24 cellular contexts compared by ENCODE assay signal in the genomic region with DNA sequence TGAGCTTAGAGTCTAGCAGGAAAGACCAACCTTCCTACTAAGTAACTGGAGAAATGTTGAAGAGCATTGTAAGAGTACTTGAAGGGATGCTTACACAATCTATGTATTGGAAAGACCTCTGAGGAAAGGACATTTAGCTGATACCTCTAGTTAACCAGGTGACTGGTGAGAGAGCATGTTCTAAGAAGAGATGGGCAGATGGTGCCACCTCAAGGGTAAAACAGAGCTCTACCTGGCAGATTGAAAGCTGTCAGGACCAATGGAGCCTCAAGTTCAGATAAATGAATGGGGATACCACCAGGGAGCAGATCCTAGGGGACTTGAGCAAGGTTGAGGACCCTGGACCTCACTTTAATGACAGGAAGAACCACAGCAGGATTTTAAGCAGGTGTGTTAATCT.
"Had no signal": no experiment of that assay in that cellular context is flagged by ENCODE, and none has a peak within 500 bp of the region (broad histone marks: within the 10 kb centered on the region; RNA-seq: fewer than 3 reads in every experiment).

No MANE protein-coding gene starts in this region.

- H3K27ac ChIP-seq: colonic mucosa, neural progenitor cell, thyroid gland had no signal

- H3K27me3 Mint-ChIP-seq: brain had no signal

- H3K27me3 ChIP-seq: colonic mucosa, neural progenitor cell, thyroid gland had no signal

- FAIRE-seq: islet of Langerhans, urothelium cell line had no signal

- H3K4me3 Mint-ChIP-seq: activated CD4-positive, alpha-beta memory T cell treated with anti-CD3 and anti-CD28 coated beads, Interleukin-2, amount 10 ng/mL, durations not matched to agents 7 days and 5 days; activated CD8-positive, alpha-beta memory T cell treated with anti-CD3 and anti-CD28 coated beads, Interleukin-2, amount 10 ng/mL, durations not matched to agents 7 days and 5 days; activated naive CD4-positive, alpha-beta T cell treated with anti-CD3 and anti-CD28 coated beads, Interleukin-2, amount 10 ng/mL, durations not matched to agents 7 days and 5 days; activated naive CD8-positive, alpha-beta T cell treated with anti-CD3 and anti-CD28 coated beads, Interleukin-2, amount 50 U/mL, for 24 hours; brain; neural progenitor cell had no signal

- H3K4me3 ChIP-seq: colonic mucosa, neural progenitor cell, thyroid gland had no signal

- H3K9me3 ChIP-seq: colonic mucosa, thyroid gland had no signal

- H3K4me1 ChIP-seq: colonic mucosa, neural progenitor cell, thyroid gland had no signal

- DNase-seq: activated CD4-positive, alpha-beta memory T cell treated with anti-CD3 and anti-CD28 coated beads, Interleukin-2, amount 10 ng/mL, durations not matched to agents 7 days and 5 days; activated CD4-positive, alpha-beta T cell treated with anti-CD3 and anti-CD28 coated beads for 48 hours; activated CD4-positive, CD25-positive, alpha-beta regulatory T cell; activated CD8-positive, alpha-beta memory T cell treated with anti-CD3 and anti-CD28 coated beads, Interleukin-2, amount 10 ng/mL, durations not matched to agents 7 days and 5 days; activated naive CD4-positive, alpha-beta T cell treated with anti-CD3 and anti-CD28 coated beads, Interleukin-2, amount 10 ng/mL, durations not matched to agents 7 days and 5 days; activated naive CD8-positive, alpha-beta T cell treated with anti-CD3 and anti-CD28 coated beads, Interleukin-2, amount 50 U/mL, for 24 hours; anterior cingulate cortex; central memory CD4-positive, alpha-beta T cell; colonic mucosa; foreskin melanocyte; glutamatergic neuron; hippocampal formation; left cardiac atrium; mammary epithelial cell; stimulated activated CD4-positive, alpha-beta T cell treated with anti-CD3 and anti-CD28 coated beads, Interleukin-2, amount 100 ng/mL, for 24 hours; stimulated activated naive CD4-positive, alpha-beta T cell treated with Interleukin-2 at 50 U/mL for 16 hours; T-helper 9 cell; thyroid gland had no signal

- H3K36me3 ChIP-seq: colonic mucosa, neural progenitor cell, thyroid gland had no signal

- H3K9ac ChIP-seq: neural progenitor cell had no signal

- H2AFZ ChIP-seq: neural progenitor cell had no signal

- H3K27ac Mint-ChIP-seq: activated CD4-positive, alpha-beta memory T cell treated with anti-CD3 and anti-CD28 coated beads, Interleukin-2, amount 10 ng/mL, durations not matched to agents 7 days and 5 days; activated CD8-positive, alpha-beta memory T cell treated with anti-CD3 and anti-CD28 coated beads, Interleukin-2, amount 10 ng/mL, durations not matched to agents 7 days and 5 days; activated naive CD4-positive, alpha-beta T cell treated with anti-CD3 and anti-CD28 coated beads, Interleukin-2, amount 10 ng/mL, durations not matched to agents 7 days and 5 days; activated naive CD8-positive, alpha-beta T cell treated with anti-CD3 and anti-CD28 coated beads, Interleukin-2, amount 50 U/mL, for 24 hours; activated T-helper 2 cell treated with anti-CD3 and anti-CD28 coated beads, Interferon-gamma antibody, Interleukin-2, Interleukin-4, amounts not matched to agents 10 μg/mL and 5 μg/mL and 100 μg/mL, durations not matched to agents 14 hours and 24 hours and 36 hours; brain; neural progenitor cell; progenitor cell of endocrine pancreas had no signal

- ATAC-seq: activated CD8-positive, alpha-beta memory T cell treated with anti-CD3 and anti-CD28 coated beads, Interleukin-2, amount 10 ng/mL, durations not matched to agents 7 days and 5 days; activated naive CD8-positive, alpha-beta T cell treated with anti-CD3 and anti-CD28 coated beads, Interleukin-2, amount 50 U/mL, for 24 hours; left cardiac atrium had no signal

- H3K36me3 Mint-ChIP-seq: activated CD8-positive, alpha-beta memory T cell treated with anti-CD3 and anti-CD28 coated beads, Interleukin-2, amount 10 ng/mL, durations not matched to agents 7 days and 5 days; activated naive CD4-positive, alpha-beta T cell treated with anti-CD3 and anti-CD28 coated beads, Interleukin-2, amount 10 ng/mL, durations not matched to agents 7 days and 5 days; brain; neural progenitor cell had no signal

- H3K4me1 Mint-ChIP-seq: activated CD4-positive, alpha-beta memory T cell treated with anti-CD3 and anti-CD28 coated beads, Interleukin-2, amount 10 ng/mL, durations not matched to agents 7 days and 5 days; activated CD8-positive, alpha-beta memory T cell treated with anti-CD3 and anti-CD28 coated beads, Interleukin-2, amount 10 ng/mL, durations not matched to agents 7 days and 5 days; activated naive CD4-positive, alpha-beta T cell treated with anti-CD3 and anti-CD28 coated beads, Interleukin-2, amount 10 ng/mL, durations not matched to agents 7 days and 5 days; activated naive CD8-positive, alpha-beta T cell treated with anti-CD3 and anti-CD28 coated beads, Interleukin-2, amount 50 U/mL, for 24 hours had no signal

- H3K9me3 Mint-ChIP-seq: activated CD4-positive, alpha-beta memory T cell treated with anti-CD3 and anti-CD28 coated beads, Interleukin-2, amount 10 ng/mL, durations not matched to agents 7 days and 5 days; activated naive CD8-positive, alpha-beta T cell treated with anti-CD3 and anti-CD28 coated beads, Interleukin-2, amount 50 U/mL, for 24 hours; activated T-helper 2 cell treated with anti-CD3 and anti-CD28 coated beads, Interferon-gamma antibody, Interleukin-2, Interleukin-4, amounts not matched to agents 10 μg/mL and 5 μg/mL and 100 μg/mL, durations not matched to agents 14 hours and 24 hours and 36 hours; brain; neural progenitor cell had no signal

- H3K4me2 ChIP-seq: neural progenitor cell had no signal
